In the genomic region with DNA sequence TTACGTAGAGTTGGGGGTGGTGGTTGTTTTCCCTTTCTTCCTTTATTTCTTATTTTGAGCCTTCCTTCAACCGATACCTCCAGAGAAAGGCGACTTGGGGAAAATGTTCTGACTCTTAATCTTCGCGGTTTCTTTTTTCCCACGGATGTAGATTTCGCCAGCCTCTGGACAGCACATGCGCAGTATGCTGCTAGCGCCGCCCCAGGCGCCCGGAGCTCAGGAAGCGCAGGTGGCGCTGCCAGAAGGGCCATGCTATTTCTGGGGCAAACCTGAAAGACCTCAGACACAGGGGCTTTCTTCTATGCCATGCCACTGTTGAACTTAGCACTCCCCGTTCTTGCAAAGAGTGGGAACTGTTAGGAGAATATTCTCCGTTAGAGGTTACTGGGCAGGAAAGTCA, we compare ENCODE assay signal across 1 cellular context.
TF ChIP-seq lines count a peak whose summit lies in the region.

No MANE protein-coding gene starts in this region.

TF ChIP-seq in HCT116, 20 proteins besides CTCF, POLR2A, EP300 and RAD21 (continued from another document):
- TF ChIP-seq, protein P1, sequence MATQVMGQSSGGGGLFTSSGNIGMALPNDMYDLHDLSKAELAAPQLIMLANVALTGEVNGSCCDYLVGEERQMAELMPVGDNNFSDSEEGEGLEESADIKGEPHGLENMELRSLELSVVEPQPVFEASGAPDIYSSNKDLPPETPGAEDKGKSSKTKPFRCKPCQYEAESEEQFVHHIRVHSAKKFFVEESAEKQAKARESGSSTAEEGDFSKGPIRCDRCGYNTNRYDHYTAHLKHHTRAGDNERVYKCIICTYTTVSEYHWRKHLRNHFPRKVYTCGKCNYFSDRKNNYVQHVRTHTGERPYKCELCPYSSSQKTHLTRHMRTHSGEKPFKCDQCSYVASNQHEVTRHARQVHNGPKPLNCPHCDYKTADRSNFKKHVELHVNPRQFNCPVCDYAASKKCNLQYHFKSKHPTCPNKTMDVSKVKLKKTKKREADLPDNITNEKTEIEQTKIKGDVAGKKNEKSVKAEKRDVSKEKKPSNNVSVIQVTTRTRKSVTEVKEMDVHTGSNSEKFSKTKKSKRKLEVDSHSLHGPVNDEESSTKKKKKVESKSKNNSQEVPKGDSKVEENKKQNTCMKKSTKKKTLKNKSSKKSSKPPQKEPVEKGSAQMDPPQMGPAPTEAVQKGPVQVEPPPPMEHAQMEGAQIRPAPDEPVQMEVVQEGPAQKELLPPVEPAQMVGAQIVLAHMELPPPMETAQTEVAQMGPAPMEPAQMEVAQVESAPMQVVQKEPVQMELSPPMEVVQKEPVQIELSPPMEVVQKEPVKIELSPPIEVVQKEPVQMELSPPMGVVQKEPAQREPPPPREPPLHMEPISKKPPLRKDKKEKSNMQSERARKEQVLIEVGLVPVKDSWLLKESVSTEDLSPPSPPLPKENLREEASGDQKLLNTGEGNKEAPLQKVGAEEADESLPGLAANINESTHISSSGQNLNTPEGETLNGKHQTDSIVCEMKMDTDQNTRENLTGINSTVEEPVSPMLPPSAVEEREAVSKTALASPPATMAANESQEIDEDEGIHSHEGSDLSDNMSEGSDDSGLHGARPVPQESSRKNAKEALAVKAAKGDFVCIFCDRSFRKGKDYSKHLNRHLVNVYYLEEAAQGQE (IDR thresholded peaks at IDR 0.05; ENCODE audit: low read depth): no peak
- TF ChIP-seq, protein P2, sequence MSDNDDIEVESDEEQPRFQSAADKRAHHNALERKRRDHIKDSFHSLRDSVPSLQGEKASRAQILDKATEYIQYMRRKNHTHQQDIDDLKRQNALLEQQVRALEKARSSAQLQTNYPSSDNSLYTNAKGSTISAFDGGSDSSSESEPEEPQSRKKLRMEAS (IDR thresholded peaks at IDR 0.05): no peak
- TF ChIP-seq POLR2AphosphoS5 (IDR thresholded peaks at IDR 0.05; ENCODE audit: low read depth, low read length): no peak
- no peak for TF ChIP-seq EZH2phosphoT487 (IDR thresholded peaks at IDR 0.05; ENCODE audit: borderline replicate concordance)
- TF ChIP-seq, protein P3, sequence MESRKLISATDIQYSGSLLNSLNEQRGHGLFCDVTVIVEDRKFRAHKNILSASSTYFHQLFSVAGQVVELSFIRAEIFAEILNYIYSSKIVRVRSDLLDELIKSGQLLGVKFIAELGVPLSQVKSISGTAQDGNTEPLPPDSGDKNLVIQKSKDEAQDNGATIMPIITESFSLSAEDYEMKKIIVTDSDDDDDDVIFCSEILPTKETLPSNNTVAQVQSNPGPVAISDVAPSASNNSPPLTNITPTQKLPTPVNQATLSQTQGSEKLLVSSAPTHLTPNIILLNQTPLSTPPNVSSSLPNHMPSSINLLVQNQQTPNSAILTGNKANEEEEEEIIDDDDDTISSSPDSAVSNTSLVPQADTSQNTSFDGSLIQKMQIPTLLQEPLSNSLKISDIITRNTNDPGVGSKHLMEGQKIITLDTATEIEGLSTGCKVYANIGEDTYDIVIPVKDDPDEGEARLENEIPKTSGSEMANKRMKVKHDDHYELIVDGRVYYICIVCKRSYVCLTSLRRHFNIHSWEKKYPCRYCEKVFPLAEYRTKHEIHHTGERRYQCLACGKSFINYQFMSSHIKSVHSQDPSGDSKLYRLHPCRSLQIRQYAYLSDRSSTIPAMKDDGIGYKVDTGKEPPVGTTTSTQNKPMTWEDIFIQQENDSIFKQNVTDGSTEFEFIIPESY (IDR thresholded peaks at IDR 0.05; ENCODE audit: extremely low read depth, insufficient replicate concordance, low read length): no peak
- TF ChIP-seq, protein P4, sequence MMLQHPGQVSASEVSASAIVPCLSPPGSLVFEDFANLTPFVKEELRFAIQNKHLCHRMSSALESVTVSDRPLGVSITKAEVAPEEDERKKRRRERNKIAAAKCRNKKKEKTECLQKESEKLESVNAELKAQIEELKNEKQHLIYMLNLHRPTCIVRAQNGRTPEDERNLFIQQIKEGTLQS (IDR thresholded peaks at IDR 0.05): no peak
- no peak for TF ChIP-seq CBX3 (IDR thresholded peaks at IDR 0.05; ENCODE audit: low read depth)
- TF ChIP-seq EGR1 (IDR thresholded peaks at IDR 0.05; ENCODE audit: low read depth): no peak
- TF ChIP-seq ZFX (IDR thresholded peaks at IDR 0.05): no peak
- TF ChIP-seq ELF1 (IDR thresholded peaks at IDR 0.05; ENCODE audit: borderline replicate concordance, low read depth): no peak
- TF ChIP-seq JUND (IDR thresholded peaks at IDR 0.05): no peak
- no peak for TF ChIP-seq FOSL1 (IDR thresholded peaks at IDR 0.05; ENCODE audit: low read depth)
- TF ChIP-seq EZH2 (IDR thresholded peaks at IDR 0.05): no peak
